Comparison of ENCODE assay signal across 19 cellular contexts in genomic region chr19:17326595-17326966, GRCh38. TPM values are rescaled to one million over a fixed set of nuclear protein-coding genes. Genes with fewer than 3 reads are reported as not detected.
DNase-seq lines count a peak whose midpoint lies in the region; ATAC-seq and TF ChIP-seq lines count a peak whose summit lies in the region.
"Had no signal": no experiment of that assay in that cellular context is flagged by ENCODE, and none has a peak within 500 bp of the region (broad histone marks: within the 10 kb centered on the region; RNA-seq: fewer than 3 reads in every experiment).

No MANE protein-coding gene starts in this region.

- no peak overlapping the region for H4K12ac ChIP-seq in trophoblast cell (ENCODE audit: low read depth, low read length)

- no peak overlapping the region for H2AK5ac ChIP-seq in trophoblast cell (ENCODE audit: low read length)

- intact Hi-C loops in mucosa of descending colon (cut with DNase I, micrococcal nuclease) = no loop called here

- ATAC-seq in mucosa of descending colon = no peak
- ATAC-seq in GM18873 (IDR thresholded peaks at IDR 0.05; ENCODE audit: low FRiP score, unreplicated experiment) = no peak
- ATAC-seq: activated T-cell treated with anti-CD3 and anti-CD28 coated beads, Interleukin-2, amount 50 U/mL, for 72 hours; body of pancreas had no signal

- H3K4me3 ChIP-seq in trophoblast cell (ENCODE audit: low read depth, low read length) (no peak overlapping the region), mucosa of descending colon (no peak overlapping the region)
- H3K4me3 ChIP-seq: body of pancreas, coronary artery, hepatocyte, SJSA1 had no signal

- peaks cover 2% of the 10 kb centered on the region for H3K9me3 ChIP-seq in trophoblast cell (ENCODE audit: insufficient read depth, low read depth, low read length)
- no peaks in the 10 kb centered on the region for H3K9me3 ChIP-seq in mucosa of descending colon
- H3K9me3 ChIP-seq: body of pancreas, neutrophil, SJSA1 had no signal

- no peak overlapping the region for H3K4me2 ChIP-seq in trophoblast cell (ENCODE audit: low read length)

- no peak overlapping the region for H2BK120ac ChIP-seq in trophoblast cell (ENCODE audit: insufficient read depth, low read length, poor library complexity)

- H3K79me1 ChIP-seq in trophoblast cell (ENCODE audit: low read length) = peaks cover 4% of the 10 kb centered on the region

- peaks cover 4% of the 10 kb centered on the region for H3K79me2 ChIP-seq in trophoblast cell (ENCODE audit: control insufficient read depth, insufficient read depth, low read length, poor library complexity)
- H3K79me2 ChIP-seq: hepatocyte had no signal

- H3K14ac ChIP-seq in trophoblast cell (ENCODE audit: low read length) = no peak overlapping the region

- H3K4me1 ChIP-seq in trophoblast cell (ENCODE audit: control insufficient read depth in 1 of 2, insufficient read depth in 2 of 2, low read length in 2 of 2) (peaks cover 16 to 20% of the 10 kb centered on the region in 2 experiments), mucosa of descending colon (ENCODE audit: low read depth) (peaks cover 16% of the 10 kb centered on the region)

- H4K8ac ChIP-seq in trophoblast cell (ENCODE audit: low read depth, low read length) = no peak overlapping the region

- CTCF ChIA-PET in HEK293T (lab: Yijun Ruan, JAX) = no interaction called here

- no peak overlapping the region for H2AFZ ChIP-seq in trophoblast cell (ENCODE audit: insufficient read depth, low read length, poor library complexity)
- H2AFZ ChIP-seq: hepatocyte had no signal

- DNase-seq in ELF-1 (ENCODE audit: low read depth, low spot score) = peak; percentile 86
- peak; percentile 24 for DNase-seq in glomerular visceral epithelial cell (ENCODE audit: extremely low spot score)
- DNase-seq in trophoblast cell = peak; percentile 89 to 93
- no peak for DNase-seq in HEK293T (ENCODE audit: extremely low spot score)
- DNase-seq in mucosa of descending colon = no peak
- no peak for DNase-seq in LoVo (ENCODE audit: low spot score)
- DNase-seq: activated CD4-positive, CD25-positive, alpha-beta regulatory T cell; activated naive CD8-positive, alpha-beta T cell treated with anti-CD3 and anti-CD28 coated beads for 36 hours; activated T-cell treated with anti-CD3 and anti-CD28 coated beads, Interleukin-2, amount 50 U/mL, for 72 hours; COR-L47; foreskin fibroblast; NCI-H1417 treated with DMSO at 0.1 percent for 48 hours had no signal

- WGBS in trophoblast cell (ENCODE audit: extremely low coverage, insufficient coverage, insufficient read length) = no CpG with 5 or more reads among the region's 11 CpGs

- H2BK5ac ChIP-seq in trophoblast cell (ENCODE audit: low read depth, low read length, poor library complexity) = no peak overlapping the region

- no peak overlapping the region for H3K9ac ChIP-seq in trophoblast cell (ENCODE audit: low read length)

- no peaks in the 10 kb centered on the region for H3K27me3 ChIP-seq in trophoblast cell (ENCODE audit: insufficient read depth, low read length)
- H3K27me3 ChIP-seq: body of pancreas, hepatocyte, SJSA1 had no signal

- TF ChIP-seq CTCF in VCaP (conservative IDR thresholded peaks at IDR 0.05) (no peak), mucosa of descending colon (IDR thresholded peaks at IDR 0.05) (no peak)

- H2BK12ac ChIP-seq in trophoblast cell (ENCODE audit: low read length) = no peak overlapping the region

- peak overlapping the region; percentile 93 for H3K27ac ChIP-seq in VCaP
- H3K27ac ChIP-seq in trophoblast cell (ENCODE audit: low read depth, low read length) = peak overlapping the region; percentile 15
- H3K27ac ChIP-seq: body of pancreas, hepatocyte, neutrophil, SJSA1 had no signal

- no peak overlapping the region for H3K4ac ChIP-seq in trophoblast cell (ENCODE audit: low read depth, low read length)

- H3K18ac ChIP-seq in trophoblast cell (ENCODE audit: low read length) = no peak overlapping the region

- POLR2A ChIA-PET in HEK293T (lab: Yijun Ruan, JAX) = interaction anchor here (0.9 to 3.7 kb wide), 2 partner anchors 16 to 17 kb away, joined by 3 to 16 read pairs; partner anchors contain the start of gene DDA1

- H3K36me3 ChIP-seq in trophoblast cell (ENCODE audit: control insufficient read depth in 1 of 2, insufficient read depth in 2 of 2, low read length in 2 of 2) (peaks cover 20 to 34% of the 10 kb centered on the region in 2 experiments), mucosa of descending colon (ENCODE audit: low read depth) (no peaks in the 10 kb centered on the region)

- no peak overlapping the region for H3K23ac ChIP-seq in trophoblast cell (ENCODE audit: low read length)

- H4K91ac ChIP-seq in trophoblast cell (ENCODE audit: low read depth, low read length) = no peak overlapping the region

TF ChIP-seq in HEK293T, 16 proteins besides CTCF, POLR2A, EP300 and RAD21:
- TF ChIP-seq ZNF384 (IDR thresholded peaks at IDR 0.05) = no peak
- TF ChIP-seq, protein P1, sequence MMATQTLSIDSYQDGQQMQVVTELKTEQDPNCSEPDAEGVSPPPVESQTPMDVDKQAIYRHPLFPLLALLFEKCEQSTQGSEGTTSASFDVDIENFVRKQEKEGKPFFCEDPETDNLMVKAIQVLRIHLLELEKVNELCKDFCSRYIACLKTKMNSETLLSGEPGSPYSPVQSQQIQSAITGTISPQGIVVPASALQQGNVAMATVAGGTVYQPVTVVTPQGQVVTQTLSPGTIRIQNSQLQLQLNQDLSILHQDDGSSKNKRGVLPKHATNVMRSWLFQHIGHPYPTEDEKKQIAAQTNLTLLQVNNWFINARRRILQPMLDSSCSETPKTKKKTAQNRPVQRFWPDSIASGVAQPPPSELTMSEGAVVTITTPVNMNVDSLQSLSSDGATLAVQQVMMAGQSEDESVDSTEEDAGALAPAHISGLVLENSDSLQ (IDR thresholded peaks at IDR 0.05) = no peak
- no peak for TF ChIP-seq SP1 (IDR thresholded peaks at IDR 0.05)
- no peak for TF ChIP-seq LEF1 (IDR thresholded peaks at IDR 0.05; ENCODE audit: borderline replicate concordance)
- no peak for TF ChIP-seq CTBP1 (IDR thresholded peaks at IDR 0.05; ENCODE audit: borderline replicate concordance)
- no peak for TF ChIP-seq L3MBTL2 (conservative IDR thresholded peaks at IDR 0.05)
- TF ChIP-seq FOXA1 (IDR thresholded peaks at IDR 0.05) = no peak
- TF ChIP-seq TARDBP (IDR thresholded peaks at IDR 0.05) = no peak
- no peak for TF ChIP-seq ELF4 (IDR thresholded peaks at IDR 0.05)
- no peak for TF ChIP-seq FOXK2 (IDR thresholded peaks at IDR 0.05)
- no peak for TF ChIP-seq FOXM1 (IDR thresholded peaks at IDR 0.05; ENCODE audit: borderline replicate concordance)
- TF ChIP-seq ARNT (IDR thresholded peaks at IDR 0.05) = no peak
- TF ChIP-seq NFRKB (IDR thresholded peaks at IDR 0.05) = no peak
- no peak for TF ChIP-seq SUZ12 (IDR thresholded peaks at IDR 0.05)
- TF ChIP-seq HDGF (IDR thresholded peaks at IDR 0.05; ENCODE audit: borderline replicate concordance) = no peak
- TF ChIP-seq BHLHE40 (IDR thresholded peaks at IDR 0.05; ENCODE audit: borderline replicate concordance) = no peak
TF ChIP-seq in HEK293T: peak in this region for 0.

RNA-seq across cellular contexts. Expression of gene ANO8, which starts 8.1 kb away (rescaled TPM):
- 7.8 TPM in 2 replicates for polyA plus RNA-seq in trophoblast cell (2013)
- 1 to 10 TPM; 7.1 to 9.4 (median 8.6) TPM for total RNA-seq in mucosa of descending colon

RNA-seq across cellular contexts. Expression of gene GTPBP3, which starts 10.8 kb away (rescaled TPM):
- 14.4 and 15.4 TPM in 2 replicates for polyA plus RNA-seq in trophoblast cell (2013)
- 10 to 100 TPM; 16.1 to 24.3 (median 16.8) TPM for total RNA-seq in mucosa of descending colon

RNA-seq across cellular contexts. Expression of gene DDA1, which starts 17.2 kb away (rescaled TPM):
- polyA plus RNA-seq in trophoblast cell (2013) = 196 and 214 TPM in 2 replicates
- total RNA-seq in mucosa of descending colon = 10 to 100 TPM; 38.3 to 51.4 (median 48.3) TPM

RNA-seq across cellular contexts. Expression of gene MRPL34, which starts 20.9 kb away (rescaled TPM):
- polyA plus RNA-seq in trophoblast cell (2013) = 62.8 and 66.5 TPM in 2 replicates
- 100 to 1,000 TPM; 124 to 148 (median 145) TPM for total RNA-seq in mucosa of descending colon

RNA-seq across cellular contexts. Expression of gene ABHD8, which starts 23.4 kb away (rescaled TPM):
- polyA plus RNA-seq in trophoblast cell (2013) = 16.0 and 16.6 TPM in 2 replicates
- total RNA-seq in mucosa of descending colon = 10 to 100 TPM in 1 of 3 donors, 1 to 10 TPM in 2; 3.0 to 18.0 (median 4.5) TPM

Comparison
In these comparisons a context has a peak if more than half of its experiments do, and no peak if none do; other contexts are left out.
1. DNase-seq: peak in ELF-1 (single experiment), glomerular visceral epithelial cell (single experiment) and trophoblast cell (2 of 2); none in HEK293T (single experiment), mucosa of descending colon (0 of 3) and LoVo (single experiment).